ENCODE assay signal across 8 cellular contexts in the genomic region with DNA sequence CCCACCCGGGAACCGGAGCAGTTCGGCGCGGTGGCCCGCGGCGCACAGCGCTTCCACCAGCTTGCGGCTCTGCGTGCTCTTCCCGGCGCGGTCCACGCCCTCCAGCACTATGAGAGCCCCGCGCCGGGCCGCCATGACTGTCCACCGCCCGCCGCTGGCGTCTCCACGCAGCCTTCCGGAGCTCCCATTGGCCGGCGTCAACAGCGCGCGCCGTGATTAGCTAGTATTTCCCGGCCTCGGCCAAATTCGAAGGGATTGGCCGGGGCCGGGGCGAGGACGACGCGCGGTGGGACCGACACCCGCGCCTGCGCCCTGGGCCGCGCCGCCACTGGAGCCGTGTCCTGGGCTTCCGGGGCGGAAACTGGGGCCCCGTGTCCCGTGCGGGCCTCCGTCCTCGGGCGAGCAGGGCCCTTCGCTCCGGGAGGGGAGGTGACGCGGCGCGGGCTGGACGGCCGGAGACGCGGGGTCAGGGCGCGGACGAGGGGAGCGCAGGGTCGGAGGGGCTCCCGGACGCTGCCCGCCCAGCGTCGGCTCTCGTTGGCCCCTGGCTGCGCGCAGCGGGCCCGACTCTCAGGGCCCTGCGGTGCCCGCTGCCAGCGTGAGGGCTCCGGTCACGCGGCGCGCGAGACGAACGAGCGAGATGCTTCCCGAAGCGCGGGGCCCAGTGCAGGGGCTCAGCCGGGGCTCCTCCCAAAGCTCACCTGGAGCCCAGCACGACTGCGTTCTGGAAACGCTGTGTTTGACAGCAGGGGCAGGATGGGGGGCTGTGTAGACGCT. TPM values are rescaled to one million over a fixed set of nuclear protein-coding genes. Genes with fewer than 3 reads are reported as not detected.
DNase-seq lines count a peak whose midpoint lies in the region; ATAC-seq and TF ChIP-seq lines count a peak whose summit lies in the region.

A gene with protein sequence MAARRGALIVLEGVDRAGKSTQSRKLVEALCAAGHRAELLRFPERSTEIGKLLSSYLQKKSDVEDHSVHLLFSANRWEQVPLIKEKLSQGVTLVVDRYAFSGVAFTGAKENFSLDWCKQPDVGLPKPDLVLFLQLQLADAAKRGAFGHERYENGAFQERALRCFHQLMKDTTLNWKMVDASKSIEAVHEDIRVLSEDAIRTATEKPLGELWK (minus strand): TSS at position 167 of the 777 bp plus-strand sequence. CDS start 32 bp downstream, at position 135.

- peak within 1 kb of the TSS; percentile 93 to 96 for H3K27ac ChIP-seq in left lung

- intact Hi-C loops in left lung (cut with DNase I) = no loop called here

- TF ChIP-seq CTCF in left lung (IDR thresholded peaks at IDR 0.05) = no peak

- H3K9me3 ChIP-seq in left lung = no peaks in the 10 kb centered on the region

- H3K4me3 ChIP-seq in left lung = peak within 1 kb of the TSS; percentile 98 to 99

- peaks cover 6 to 39% of the 10 kb centered on the region in 2 donors for H3K4me1 ChIP-seq in left lung

- H3K36me3 ChIP-seq in left lung = peaks cover 0 to 28% of the 10 kb centered on the region in 2 donors

- ATAC-seq in GM19372 (IDR thresholded peaks at IDR 0.05; ENCODE audit: low read depth, unreplicated experiment) = peak; percentile 92
- ATAC-seq in HG03521 (IDR thresholded peaks at IDR 0.05; ENCODE audit: unreplicated experiment) = peak; percentile 95
- peak; percentile 97 for ATAC-seq in left lung

- DNase-seq in C1 segment of cervical spinal cord (lab: John Stamatoyannopoulos, UW) (peak; percentile 61 to 100 (median 93)), NCI-H748 treated with DMSO at 0.1 percent for 48 hours (lab: John Stamatoyannopoulos, UW) (peak; percentile 87), dedifferentiated amniotic fluid mesenchymal stem cell (ENCODE audit: extremely low spot score) (peak; percentile 94), left lung (peak; percentile 96 to 99)
- DNase-seq in activated CD4-positive, alpha-beta T cell treated with anti-CD3 and anti-CD28 coated beads, Interleukin-2, amount 50 U/mL, for 24 hours (ENCODE audit: low read depth in 1 of 2, low spot score in 1 of 2) = peak; percentile 85 to 91
- peak; percentile 94 to 95 for DNase-seq in stimulated activated CD4-positive, alpha-beta T cell treated with anti-CD3 and anti-CD28 coated beads, Interleukin-2, amount 100 ng/mL, for 48 hours

- H3K27me3 ChIP-seq in left lung = no peaks in the 10 kb centered on the region

RNA-seq across cellular contexts. Expression of the gene that starts here (rescaled TPM):
- 10 to 100 TPM; 28.7 to 31.8 TPM for total RNA-seq in left lung

Comparison
In these comparisons a context has a peak if more than half of its experiments do, and no peak if none do; other contexts are left out.
1. Peak in every context shown above with its lines: DNase-seq, ATAC-seq, H3K4me3 ChIP-seq and H3K27ac ChIP-seq.